ENCODE assay signal across 12 cellular contexts in genomic region chr19:49120868-49121267, GRCh38. TPM values are rescaled to one million over a fixed set of nuclear protein-coding genes. Genes with fewer than 3 reads are reported as not detected.
A peak's percentile ranks its signal among the peaks of the same experiment; 100 is the strongest.
DNase-seq lines count a peak whose midpoint lies in the region; ATAC-seq and TF ChIP-seq lines count a peak whose summit lies in the region.
"Had no signal": no experiment of that assay in that cellular context is flagged by ENCODE, and none has a peak within 500 bp of the region (broad histone marks: within the 10 kb centered on the region; RNA-seq: fewer than 3 reads in every experiment).

No MANE protein-coding gene starts in this region.

- H3K4me3 ChIP-seq in OCI-LY7 (ENCODE audit: low read depth, low read length, poor library complexity, severe bottlenecking) (no peak overlapping the region), spleen (no peak overlapping the region)
- H3K4me3 ChIP-seq: SJSA1 had no signal

- TF ChIP-seq CTCF in OCI-LY7 (conservative IDR thresholded peaks at IDR 0.05; ENCODE audit: low read length) (no peak), progenitor cell of endocrine pancreas (IDR thresholded peaks at IDR 0.05; ENCODE audit: unreplicated experiment) (no peak), spleen (IDR thresholded peaks at IDR 0.05 in 8 of 11, conservative IDR thresholded peaks at IDR 0.05 in 3 of 11) (no peak)

- H3K4me2 ChIP-seq in OCI-LY7 (ENCODE audit: low read length): no peak overlapping the region

- no peaks in the 10 kb centered on the region for H3K36me3 Mint-ChIP-seq in activated T-cell treated with anti-CD3 and anti-CD28 coated beads, Interleukin-2, amount 50 U/mL, for 4 hours (ENCODE audit: insufficient read depth)
- peaks cover 6% of the 10 kb centered on the region for H3K36me3 Mint-ChIP-seq in effector memory CD8-positive, alpha-beta T cell (ENCODE audit: insufficient read depth)
- no peaks in the 10 kb centered on the region for H3K36me3 Mint-ChIP-seq in progenitor cell of endocrine pancreas (ENCODE audit: insufficient read depth)

- no peak overlapping the region for H3K27ac Mint-ChIP-seq in effector memory CD8-positive, alpha-beta T cell
- H3K27ac Mint-ChIP-seq in progenitor cell of endocrine pancreas: peak overlapping the region; percentile 8

- intact Hi-C loops in OCI-LY7 (cut with micrococcal nuclease; ENCODE audit: unreplicated experiment) (no loop called here), spleen (cut with DNase I; ENCODE audit: low total_unique reads) (no loop called here)

- H3K9me2 ChIP-seq in OCI-LY7 (ENCODE audit: insufficient read depth, low read length): no peaks in the 10 kb centered on the region

- H3K27me3 ChIP-seq in spleen (replicated peaks in 1 of 7): peaks cover 0 to 22% (median 12%) of the 10 kb centered on the region in 7 donors
- H3K27me3 ChIP-seq: gastroesophageal sphincter had no signal

- no peak for TF ChIP-seq POLR2A in spleen (IDR thresholded peaks at IDR 0.05)

- H3K4me1 ChIP-seq in OCI-LY7 (ENCODE audit: insufficient read depth, low read length, poor library complexity, severe bottlenecking): peaks cover 23% of the 10 kb centered on the region
- H3K4me1 ChIP-seq in spleen: peaks cover 17 to 44% (median 31%) of the 10 kb centered on the region in 6 donors

- 87 to 92% (median 90%) methylated on average over 2 of the region's 2 CpGs for whole genome bisulfite sequencing in spleen, 5 donors

- H3K27ac ChIP-seq in OCI-LY7 (ENCODE audit: low read depth, low read length, poor library complexity, severe bottlenecking) (no peak overlapping the region), spleen (no peak overlapping the region)
- H3K27ac ChIP-seq: SJSA1 had no signal

- H3K36me3 ChIP-seq in OCI-LY7 (ENCODE audit: insufficient read depth, low read length) (no peaks in the 10 kb centered on the region), spleen (no peaks in the 10 kb centered on the region)
- H3K36me3 ChIP-seq: gastroesophageal sphincter had no signal

- POLR2A ChIA-PET in OCI-LY7 (lab: Charles Lee): interaction anchor here (0.6 kb wide), 1 partner anchor 18 kb away, joined by 3 read pairs; no protein-coding TSS in a partner anchor

- H3K4me3 Mint-ChIP-seq in activated T-cell treated with anti-CD3 and anti-CD28 coated beads, Interleukin-2, amount 50 U/mL, for 4 hours: peak overlapping the region; percentile 68
- H3K4me3 Mint-ChIP-seq in effector memory CD8-positive, alpha-beta T cell: peak overlapping the region; percentile 90 to 96
- H3K4me3 Mint-ChIP-seq in progenitor cell of endocrine pancreas (ENCODE audit: low read depth): peak overlapping the region; percentile 55

- H3K9me3 ChIP-seq in OCI-LY7 (ENCODE audit: low read length): no peaks in the 10 kb centered on the region
- no peaks in the 10 kb centered on the region for H3K9me3 ChIP-seq in spleen
- H3K9me3 ChIP-seq: gastroesophageal sphincter, SJSA1 had no signal

- no TSS peak for BruUV-seq in OCI-LY7 (replicated peaks; lab: Mats Ljungman, UMichigan)

- DNase-seq in activated T-cell treated with anti-CD3 and anti-CD28 coated beads, Interleukin-2, amount 50 U/mL, for 4 hours: no peak
- no peak for DNase-seq in activated T-cell treated with anti-CD3 and anti-CD28 coated beads, Interleukin-2, amount 50 U/mL, for 1 hour
- DNase-seq in OCI-LY7 (ENCODE audit: low spot score) (peak; percentile 33), progenitor cell of endocrine pancreas (ENCODE audit: low spot score, unreplicated experiment) (no peak), spleen (no peak), RPMI8226 (no peak)
- no peak for DNase-seq in effector memory CD8-positive, alpha-beta T cell
- DNase-seq: midbrain had no signal

- no peak overlapping the region for H2AFZ ChIP-seq in OCI-LY7 (ENCODE audit: low read length)

- no peaks in the 10 kb centered on the region for H4K20me1 ChIP-seq in OCI-LY7 (ENCODE audit: insufficient read depth, low read length)

- no peaks in the 10 kb centered on the region for H3K9me3 Mint-ChIP-seq in activated T-cell treated with anti-CD3 and anti-CD28 coated beads, Interleukin-2, amount 50 U/mL, for 4 hours
- no peaks in the 10 kb centered on the region for H3K9me3 Mint-ChIP-seq in effector memory CD8-positive, alpha-beta T cell
- H3K9me3 Mint-ChIP-seq in progenitor cell of endocrine pancreas (ENCODE audit: low read depth): no peaks in the 10 kb centered on the region

- H3K4me1 Mint-ChIP-seq in activated T-cell treated with anti-CD3 and anti-CD28 coated beads, Interleukin-2, amount 50 U/mL, for 4 hours (ENCODE audit: low read depth): peaks cover 29% of the 10 kb centered on the region
- H3K4me1 Mint-ChIP-seq in effector memory CD8-positive, alpha-beta T cell (ENCODE audit: low read depth in 2 of 2): peaks cover 23 to 28% of the 10 kb centered on the region in 2 donors
- peaks cover 8% of the 10 kb centered on the region for H3K4me1 Mint-ChIP-seq in progenitor cell of endocrine pancreas (ENCODE audit: low read depth)

- H3K79me2 ChIP-seq in OCI-LY7 (ENCODE audit: insufficient read depth, low read depth, low read length): no peaks in the 10 kb centered on the region

- CTCF ChIA-PET in OCI-LY7 (lab: Charles Lee; ENCODE audit: unreplicated experiment): no interaction called here

- H3K27me3 Mint-ChIP-seq in activated T-cell treated with anti-CD3 and anti-CD28 coated beads, Interleukin-2, amount 50 U/mL, for 4 hours (ENCODE audit: low read depth): peaks cover 4% of the 10 kb centered on the region
- no peaks in the 10 kb centered on the region for H3K27me3 Mint-ChIP-seq in effector memory CD8-positive, alpha-beta T cell
- H3K27me3 Mint-ChIP-seq in progenitor cell of endocrine pancreas: peaks cover 41% of the 10 kb centered on the region

- ATAC-seq in activated T-cell treated with anti-CD3 and anti-CD28 coated beads, Interleukin-2, amount 50 U/mL, for 4 hours: no peak
- no peak for ATAC-seq in effector memory CD8-positive, alpha-beta T cell (replicated peaks)
- ATAC-seq in HG03159 (IDR thresholded peaks at IDR 0.05; ENCODE audit: unreplicated experiment): no peak
- ATAC-seq: gastroesophageal sphincter had no signal

RNA-seq across cellular contexts. Expression of gene PPFIA3, which starts 1.5 kb away (rescaled TPM):
- total RNA-seq in activated T-cell treated with anti-CD3 and anti-CD28 coated beads, Interleukin-2, amount 50 U/mL, for 4 hours: 1 to 10 TPM; 3.4 to 5.0 (median 4.0) TPM
- total RNA-seq in OCI-LY7 (2014; rRNA removed; shearing (Covaris generic)): 17.1 and 21.2 TPM in 2 replicates
- total RNA-seq in OCI-LY7 (2022): 16.2 and 17.8 TPM in 2 replicates
- 6.7 and 8.5 TPM in 2 replicates for total RNA-seq in progenitor cell of endocrine pancreas
- 1 to 10 TPM; 3.6 to 9.5 (median 5.4) TPM for total RNA-seq in spleen
- 10 to 100 TPM in 1 of 3 donors, 1 to 10 TPM in 2; 6.9 to 17.2 (median 8.4) TPM for polyA plus RNA-seq in spleen

RNA-seq across cellular contexts. Expression of gene C19orf73, which starts 1.9 kb away (rescaled TPM):
- total RNA-seq in activated T-cell treated with anti-CD3 and anti-CD28 coated beads, Interleukin-2, amount 50 U/mL, for 4 hours: 1 to 10 TPM; 1.5 to 2.9 (median 2.6) TPM
- 5.9 and 8.3 TPM in 2 replicates for total RNA-seq in OCI-LY7 (2014; rRNA removed; shearing (Covaris generic))
- total RNA-seq in OCI-LY7 (2022): 2.5 and 4.4 TPM in 2 replicates
- total RNA-seq in progenitor cell of endocrine pancreas: 1.3 and 1.5 TPM in 2 replicates
- 1 to 10 TPM in 4 of 7 donors, under 1 TPM in 2, not detected in 1; 0.70 to 5.4 (median 1.6) TPM for total RNA-seq in spleen
- polyA plus RNA-seq in spleen: 1 to 10 TPM; 3.9 to 5.5 (median 4.2) TPM

RNA-seq across cellular contexts. Expression of gene LIN7B, which starts 6.7 kb away (rescaled TPM):
- 1 to 10 TPM; 4.0 to 6.3 (median 4.2) TPM for total RNA-seq in activated T-cell treated with anti-CD3 and anti-CD28 coated beads, Interleukin-2, amount 50 U/mL, for 4 hours
- 5.5 and 14.7 TPM in 2 replicates for total RNA-seq in OCI-LY7 (2014; rRNA removed; shearing (Covaris generic))
- total RNA-seq in OCI-LY7 (2022) (3.6 and 4.8 TPM in 2 replicates), progenitor cell of endocrine pancreas (7.0 and 9.3 TPM in 2 replicates), spleen (1 to 10 TPM; 2.7 to 9.6 (median 5.5) TPM)
- 1 to 10 TPM; 7.2 to 9.5 (median 9.2) TPM for polyA plus RNA-seq in spleen

RNA-seq across cellular contexts. Expression of gene HRC, which starts 34.3 kb away (rescaled TPM):
- not detected for total RNA-seq in activated T-cell treated with anti-CD3 and anti-CD28 coated beads, Interleukin-2, amount 50 U/mL, for 4 hours
- not detected in 2 replicates for total RNA-seq in OCI-LY7 (2014; rRNA removed; shearing (Covaris generic))
- not detected in 2 replicates for total RNA-seq in OCI-LY7 (2022)
- total RNA-seq in progenitor cell of endocrine pancreas: 1.6 and 2.1 TPM in 2 replicates
- under 1 TPM in 2 of 7 donors, not detected in 5; 0.27 to 0.47 TPM for total RNA-seq in spleen
- polyA plus RNA-seq in spleen: under 1 TPM; 0.07 to 0.27 (median 0.22) TPM
- total RNA-seq: pulmonary artery endothelial cell, SJSA1 had no signal

RNA-seq across cellular contexts. Expression of gene SNRNP70, which starts 35.6 kb away (rescaled TPM):
- total RNA-seq in activated T-cell treated with anti-CD3 and anti-CD28 coated beads, Interleukin-2, amount 50 U/mL, for 4 hours: 100 to 1,000 TPM; 278 to 294 (median 283) TPM
- 392 and 446 TPM in 2 replicates for total RNA-seq in OCI-LY7 (2014; rRNA removed; shearing (Covaris generic))
- 181 and 198 TPM in 2 replicates for total RNA-seq in OCI-LY7 (2022)
- 355 and 363 TPM in 2 replicates for total RNA-seq in progenitor cell of endocrine pancreas
- total RNA-seq in spleen: 100 to 1,000 TPM; 238 to 337 (median 270) TPM
- 100 to 1,000 TPM; 198 to 559 (median 421) TPM for polyA plus RNA-seq in spleen
